In genomic region chrX:119156241-119156640, GRCh38 we compare ENCODE assay signal across 21 cellular contexts. TPM values are rescaled to one million over a fixed set of nuclear protein-coding genes. Genes with fewer than 3 reads are reported as not detected.
DNase-seq lines count a peak whose midpoint lies in the region; ATAC-seq, FAIRE-seq and TF ChIP-seq lines count a peak whose summit lies in the region.
"Had no signal": no experiment of that assay in that cellular context is flagged by ENCODE, and none has a peak within 500 bp of the region (broad histone marks: within the 10 kb centered on the region; RNA-seq: fewer than 3 reads in every experiment).

No MANE protein-coding gene starts in this region.

- intact Hi-C loops in pancreas (cut with DNase I): no loop called here

- no peaks in the 10 kb centered on the region for H3K9me3 ChIP-seq in pancreas
- H3K9me3 ChIP-seq: Caco-2 had no signal

- H3K9me3 Mint-ChIP-seq in endothelial cell (ENCODE audit: unreplicated experiment): no peaks in the 10 kb centered on the region
- H3K9me3 Mint-ChIP-seq: CD4-positive, alpha-beta T cell; IgD-negative memory B cell had no signal

- TF ChIP-seq CTCF in endothelial cell (IDR thresholded peaks at IDR 0.05; ENCODE audit: unreplicated experiment) (no peak), pancreas (IDR thresholded peaks at IDR 0.05) (no peak)

- ATAC-seq in GM18873 (IDR thresholded peaks at IDR 0.05; ENCODE audit: low FRiP score, unreplicated experiment) (no peak), GM19397 (IDR thresholded peaks at IDR 0.05; ENCODE audit: unreplicated experiment) (no peak), pancreas (no peak), HG03432 (IDR thresholded peaks at IDR 0.05; ENCODE audit: unreplicated experiment) (no peak)
- ATAC-seq: HepG2 had no signal

- FAIRE-seq in pancreas (lab: Jason Lieb, UNC): no peak
- FAIRE-seq: A204.1, D721Med, G401.6, GM12891, GM18507, HepG2 had no signal

- H3K36me3 Mint-ChIP-seq in endothelial cell (ENCODE audit: low read depth, unreplicated experiment): no peaks in the 10 kb centered on the region

- no peak overlapping the region for H3K27ac ChIP-seq in pancreas
- H3K27ac ChIP-seq: C4-2B had no signal

- DNase-seq in endothelial cell (ENCODE audit: low spot score) (no peak), kidney tubule cell (ENCODE audit: low spot score) (peak; percentile 26), renal cortical epithelial cell (ENCODE audit: low read depth) (peak; percentile 10), pancreas (no peak)
- DNase-seq: ACHN; Caco-2; CD4-positive, alpha-beta T cell; HCEC 1CT; KBM-7 had no signal

- no peaks in the 10 kb centered on the region for H3K4me1 ChIP-seq in pancreas
- H3K4me1 ChIP-seq: Caco-2 had no signal

- peaks cover 9% of the 10 kb centered on the region for H3K27me3 Mint-ChIP-seq in endothelial cell (ENCODE audit: unreplicated experiment)

- no peak overlapping the region for H3K4me3 ChIP-seq in pancreas

- WGBS in pancreas, 2 donors: 83 to 100% methylated on average over 1 of the region's 1 CpG

- peaks cover 24% of the 10 kb centered on the region for H3K4me1 Mint-ChIP-seq in endothelial cell (ENCODE audit: unreplicated experiment)

- peak overlapping the region; percentile 75 for H3K27ac Mint-ChIP-seq in endothelial cell (ENCODE audit: unreplicated experiment)
- H3K27ac Mint-ChIP-seq: CD4-positive, alpha-beta T cell had no signal

- peaks cover 0 to 5% (median 0%) of the 10 kb centered on the region in 4 donors for H3K27me3 ChIP-seq in pancreas

- H3K4me3 Mint-ChIP-seq in endothelial cell (ENCODE audit: unreplicated experiment): no peak overlapping the region
- H3K4me3 Mint-ChIP-seq: CD4-positive, alpha-beta T cell; IgD-negative memory B cell had no signal

- no peaks in the 10 kb centered on the region for H3K36me3 ChIP-seq in pancreas

RNA-seq across cellular contexts. Expression of gene KIAA1210, which starts 28.6 kb away (rescaled TPM):
- total RNA-seq in endothelial cell (ENCODE audit: unreplicated experiment) (not detected), renal cortical epithelial cell (not detected in 2 replicates), pancreas (under 1 TPM in 1 of 6 donors, not detected in 5; 0.03 TPM)
- polyA plus RNA-seq in pancreas: not detected
- total RNA-seq: Caco-2; CD4-positive, alpha-beta T cell; HepG2 had no signal
- polyA plus RNA-seq: BJ, HepG2, IgD-negative memory B cell had no signal

Comparison
In these comparisons a context has a peak if more than half of its experiments do, and no peak if none do; other contexts are left out.
1. DNase-seq: peak in kidney tubule cell (single experiment) and renal cortical epithelial cell (single experiment); none in endothelial cell (single experiment) and pancreas (0 of 6).